Comparison of ENCODE assay signal across 1 cellular context in the genomic region with DNA sequence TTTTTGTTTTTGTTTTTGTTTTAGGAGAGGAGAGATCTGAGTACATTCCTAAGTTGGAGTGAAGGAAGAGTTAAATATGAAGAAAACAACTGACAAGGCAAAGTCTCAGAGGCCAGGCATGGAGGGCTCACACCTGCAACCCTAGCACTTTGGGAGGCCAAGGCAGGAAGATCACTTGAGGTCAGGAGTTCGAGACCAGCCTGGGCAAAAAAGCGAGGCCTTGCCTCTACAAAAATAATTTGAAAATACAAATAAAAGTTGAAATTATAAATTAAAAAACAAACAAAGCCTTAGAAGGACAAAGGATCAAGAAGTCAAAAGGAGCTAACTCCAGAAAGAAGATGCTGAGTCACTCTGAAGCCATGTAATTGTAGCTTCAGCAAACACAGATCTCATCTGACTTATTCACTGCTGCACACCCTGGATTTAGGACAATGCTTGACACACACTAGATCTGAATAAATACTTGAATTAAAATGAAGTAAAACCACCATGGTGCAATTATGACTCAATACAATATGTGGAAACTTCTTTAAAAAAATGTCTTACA.
A peak's percentile ranks its signal among the peaks of the same experiment; 100 is the strongest.
TF ChIP-seq lines count a peak whose summit lies in the region.

No MANE protein-coding gene starts in this region.

TF ChIP-seq in HepG2, 621 proteins besides CTCF, POLR2A, EP300 and RAD21 (continued from another document):
- TF ChIP-seq NFE2 (CRISPR knock-in tag; IDR thresholded peaks at IDR 0.05) (peak; percentile 93; the same call in 1 of the 2 replicates), ZNF260 (CRISPR knock-in tag; IDR thresholded peaks at IDR 0.05; ENCODE audit: borderline replicate concordance, low read depth) (no peak), ZNF280D (CRISPR knock-in tag; IDR thresholded peaks at IDR 0.05) (no peak), ZNF790 (CRISPR knock-in tag; IDR thresholded peaks at IDR 0.05; ENCODE audit: borderline replicate concordance) (no peak), SATB2 (CRISPR knock-in tag; IDR thresholded peaks at IDR 0.05) (no peak), NR1H2 (CRISPR knock-in tag; IDR thresholded peaks at IDR 0.05; ENCODE audit: borderline replicate concordance, low read depth) (no peak), MAFK (conservative IDR thresholded peaks at IDR 0.05 in 1 of 2, IDR thresholded peaks at IDR 0.05 in 1 of 2; ENCODE audit: low read length in 2 of 2) (peak; percentile 36 to 67; a peak in 3 of 4 replicates), NFE2L2 (IDR thresholded peaks at IDR 0.05; ENCODE audit: low read length) (peak; percentile 93), ZNF709 (CRISPR knock-in tag; IDR thresholded peaks at IDR 0.05) (no peak), ZNF639 (CRISPR knock-in tag; conservative IDR thresholded peaks at IDR 0.05) (no peak), FOSL2 (CRISPR knock-in tag; IDR thresholded peaks at IDR 0.05) (peak; percentile 25; the same call in 1 of the 2 replicates), TP53 (CRISPR knock-in tag; conservative IDR thresholded peaks at IDR 0.05) (no peak)
- TF ChIP-seq, protein P1, sequence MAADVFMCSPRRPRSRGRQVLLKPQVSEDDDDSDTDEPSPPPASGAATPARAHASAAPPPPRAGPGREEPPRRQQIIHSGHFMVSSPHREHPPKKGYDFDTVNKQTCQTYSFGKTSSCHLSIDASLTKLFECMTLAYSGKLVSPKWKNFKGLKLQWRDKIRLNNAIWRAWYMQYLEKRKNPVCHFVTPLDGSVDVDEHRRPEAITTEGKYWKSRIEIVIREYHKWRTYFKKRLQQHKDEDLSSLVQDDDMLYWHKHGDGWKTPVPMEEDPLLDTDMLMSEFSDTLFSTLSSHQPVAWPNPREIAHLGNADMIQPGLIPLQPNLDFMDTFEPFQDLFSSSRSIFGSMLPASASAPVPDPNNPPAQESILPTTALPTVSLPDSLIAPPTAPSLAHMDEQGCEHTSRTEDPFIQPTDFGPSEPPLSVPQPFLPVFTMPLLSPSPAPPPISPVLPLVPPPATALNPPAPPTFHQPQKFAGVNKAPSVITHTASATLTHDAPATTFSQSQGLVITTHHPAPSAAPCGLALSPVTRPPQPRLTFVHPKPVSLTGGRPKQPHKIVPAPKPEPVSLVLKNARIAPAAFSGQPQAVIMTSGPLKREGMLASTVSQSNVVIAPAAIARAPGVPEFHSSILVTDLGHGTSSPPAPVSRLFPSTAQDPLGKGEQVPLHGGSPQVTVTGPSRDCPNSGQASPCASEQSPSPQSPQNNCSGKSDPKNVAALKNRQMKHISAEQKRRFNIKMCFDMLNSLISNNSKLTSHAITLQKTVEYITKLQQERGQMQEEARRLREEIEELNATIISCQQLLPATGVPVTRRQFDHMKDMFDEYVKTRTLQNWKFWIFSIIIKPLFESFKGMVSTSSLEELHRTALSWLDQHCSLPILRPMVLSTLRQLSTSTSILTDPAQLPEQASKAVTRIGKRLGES (CRISPR knock-in tag; IDR thresholded peaks at IDR 0.05; ENCODE audit: borderline replicate concordance): no peak
- TF ChIP-seq, protein P2, sequence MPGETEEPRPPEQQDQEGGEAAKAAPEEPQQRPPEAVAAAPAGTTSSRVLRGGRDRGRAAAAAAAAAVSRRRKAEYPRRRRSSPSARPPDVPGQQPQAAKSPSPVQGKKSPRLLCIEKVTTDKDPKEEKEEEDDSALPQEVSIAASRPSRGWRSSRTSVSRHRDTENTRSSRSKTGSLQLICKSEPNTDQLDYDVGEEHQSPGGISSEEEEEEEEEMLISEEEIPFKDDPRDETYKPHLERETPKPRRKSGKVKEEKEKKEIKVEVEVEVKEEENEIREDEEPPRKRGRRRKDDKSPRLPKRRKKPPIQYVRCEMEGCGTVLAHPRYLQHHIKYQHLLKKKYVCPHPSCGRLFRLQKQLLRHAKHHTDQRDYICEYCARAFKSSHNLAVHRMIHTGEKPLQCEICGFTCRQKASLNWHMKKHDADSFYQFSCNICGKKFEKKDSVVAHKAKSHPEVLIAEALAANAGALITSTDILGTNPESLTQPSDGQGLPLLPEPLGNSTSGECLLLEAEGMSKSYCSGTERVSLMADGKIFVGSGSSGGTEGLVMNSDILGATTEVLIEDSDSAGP (CRISPR knock-in tag; IDR thresholded peaks at IDR 0.05; ENCODE audit: borderline replicate concordance): no peak
- TF ChIP-seq, protein P3, sequence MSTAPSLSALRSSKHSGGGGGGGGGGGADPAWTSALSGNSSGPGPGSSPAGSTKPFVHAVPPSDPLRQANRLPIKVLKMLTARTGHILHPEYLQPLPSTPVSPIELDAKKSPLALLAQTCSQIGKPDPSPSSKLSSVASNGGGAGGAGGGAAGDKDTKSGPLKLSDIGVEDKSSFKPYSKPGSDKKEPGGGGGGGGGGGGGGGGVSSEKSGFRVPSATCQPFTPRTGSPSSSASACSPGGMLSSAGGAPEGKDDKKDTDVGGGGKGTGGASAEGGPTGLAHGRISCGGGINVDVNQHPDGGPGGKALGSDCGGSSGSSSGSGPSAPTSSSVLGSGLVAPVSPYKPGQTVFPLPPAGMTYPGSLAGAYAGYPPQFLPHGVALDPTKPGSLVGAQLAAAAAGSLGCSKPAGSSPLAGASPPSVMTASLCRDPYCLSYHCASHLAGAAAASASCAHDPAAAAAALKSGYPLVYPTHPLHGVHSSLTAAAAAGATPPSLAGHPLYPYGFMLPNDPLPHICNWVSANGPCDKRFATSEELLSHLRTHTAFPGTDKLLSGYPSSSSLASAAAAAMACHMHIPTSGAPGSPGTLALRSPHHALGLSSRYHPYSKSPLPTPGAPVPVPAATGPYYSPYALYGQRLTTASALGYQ (CRISPR knock-in tag; IDR thresholded peaks at IDR 0.05): no peak
